In the genomic region with DNA sequence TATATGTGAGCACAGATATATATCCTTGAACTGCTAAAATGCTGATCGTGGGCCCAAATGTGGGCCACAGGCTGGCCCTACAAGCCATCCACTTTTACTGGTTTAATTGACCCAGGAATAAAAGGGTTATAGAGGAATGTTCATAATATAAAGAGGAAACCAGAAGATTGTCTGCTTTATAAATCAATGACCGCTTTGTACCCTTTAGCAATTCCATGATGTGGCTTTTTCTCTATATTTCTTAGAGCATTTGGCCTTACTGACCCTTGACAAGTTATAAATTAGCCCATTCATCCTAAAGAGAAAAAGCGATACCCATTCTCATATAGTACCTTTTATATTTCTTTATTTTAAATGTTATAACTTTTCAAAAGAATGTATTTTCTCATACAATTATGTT, we compare ENCODE assay signal across 9 cellular contexts.
"Had no signal": no experiment of that assay in that cellular context is flagged by ENCODE, and none has a peak within 500 bp of the region (broad histone marks: within the 10 kb centered on the region; RNA-seq: fewer than 3 reads in every experiment).

No MANE protein-coding gene starts in this region.

- H3K27ac Mint-ChIP-seq: H9, IgD-negative memory B cell had no signal

- H3K9ac ChIP-seq: GM23248 had no signal

- H3K4me1 Mint-ChIP-seq: H9 had no signal

- ATAC-seq: HepG2 had no signal

- H3K27ac ChIP-seq: GM23248, HL-60 had no signal

- DNase-seq: GM23248, H9, HCEC 1CT, KBM-7 had no signal

- H3K4me3 ChIP-seq: GM23248 had no signal

- H3K4me3 Mint-ChIP-seq: H9, IgD-negative memory B cell had no signal

- H3K27me3 Mint-ChIP-seq: IgD-negative memory B cell had no signal

- FAIRE-seq: H1, H54, HepG2 had no signal

- H3K9me3 Mint-ChIP-seq: H9, IgD-negative memory B cell had no signal

- H2AFZ ChIP-seq: GM23248 had no signal
